In genomic region chr4:49118379-49119212, GRCh38 we compare ENCODE assay signal across 8 cellular contexts.
DNase-seq lines count a peak whose midpoint lies in the region; ATAC-seq and TF ChIP-seq lines count a peak whose summit lies in the region.
"Not testable (repeated sequence)": the region's sequence is repeated elsewhere in the genome, so short reads cannot be mapped to it uniquely, and the experiment has no call there.

No MANE protein-coding gene starts in this region.

- intact Hi-C loops in left lung (cut with DNase I): not testable (repeated sequence)

- H3K9me3 ChIP-seq in endodermal cell (ENCODE audit: control insufficient read depth, low read length) (peaks cover 75% of the 10 kb centered on the region), left lung (peaks cover 3 to 71% of the 10 kb centered on the region in 2 donors)

- H3K27me3 Mint-ChIP-seq in endodermal cell (ENCODE audit: insufficient read depth): not testable (repeated sequence)

- H3K36me3 Mint-ChIP-seq in endodermal cell (ENCODE audit: low read depth): peaks cover 26% of the 10 kb centered on the region

- not testable (repeated sequence) for H3K27ac Mint-ChIP-seq in endodermal cell

- H3K9me3 Mint-ChIP-seq in endodermal cell: peaks cover 80% of the 10 kb centered on the region

- H3K9ac ChIP-seq in endodermal cell (ENCODE audit: extremely low read depth, low read length, poor library complexity, severe bottlenecking): not testable (repeated sequence)

- H3K27me3 ChIP-seq in endodermal cell (ENCODE audit: control insufficient read depth, insufficient read depth, low read length, poor library complexity, severe bottlenecking); left lung: not testable (repeated sequence)

- H3K4me3 ChIP-seq in endodermal cell (ENCODE audit: low read length): peak overlapping the region; percentile 66
- H3K4me3 ChIP-seq in left lung: not testable (repeated sequence)

- peak; percentile 18 for DNase-seq in SW480 (ENCODE audit: low spot score)
- DNase-seq in endodermal cell; left lung; stimulated activated naive CD8-positive, alpha-beta T cell treated with anti-CD3 and anti-CD28 coated beads, Interleukin-15, Interleukin-2, amounts not matched to agents 100 U/mL and 50 U/mL, for 24 hours: not testable (repeated sequence)

- not testable (repeated sequence) for H3K27ac ChIP-seq in endodermal cell (ENCODE audit: low read depth, low read length); left lung

- not testable (repeated sequence) for H3K4me1 ChIP-seq in endodermal cell (ENCODE audit: control insufficient read depth, insufficient read depth, low read length); left lung

- H3K4me1 Mint-ChIP-seq in endodermal cell: not testable (repeated sequence)

- not testable (repeated sequence) for TF ChIP-seq CTCF in endodermal cell (conservative IDR thresholded peaks at IDR 0.05); left lung (IDR thresholded peaks at IDR 0.05)

- ATAC-seq in GM18517 (IDR thresholded peaks at IDR 0.05; ENCODE audit: unreplicated experiment): peak; percentile 53
- ATAC-seq in GM21381 (IDR thresholded peaks at IDR 0.05; ENCODE audit: unreplicated experiment): peak; percentile 48
- peak; percentile 51 for ATAC-seq in HG02852 (IDR thresholded peaks at IDR 0.05; ENCODE audit: unreplicated experiment)
- peak; percentile 64 for ATAC-seq in HG03378 (IDR thresholded peaks at IDR 0.05; ENCODE audit: unreplicated experiment)
- peak; percentile 79 for ATAC-seq in left lung
- ATAC-seq in stimulated activated naive CD8-positive, alpha-beta T cell treated with anti-CD3 and anti-CD28 coated beads, Interleukin-15, Interleukin-2, amounts not matched to agents 100 U/mL and 50 U/mL, for 24 hours: peak; percentile 68

- not testable (repeated sequence) for H3K4me3 Mint-ChIP-seq in endodermal cell

- H3K36me3 ChIP-seq in endodermal cell (ENCODE audit: control insufficient read depth, insufficient read depth, low read length); left lung: not testable (repeated sequence)

- WGBS in endodermal cell (ENCODE audit: insufficient coverage in 1 of 2, insufficient read length in 1 of 2), 2 experiments: 58 to 59% methylated on average over 16 of the region's 16 CpGs
